18 cellular contexts compared by ENCODE assay signal in genomic region chr2:170778900-170779299, GRCh38. TPM values are rescaled to one million over a fixed set of nuclear protein-coding genes. Genes with fewer than 3 reads are reported as not detected.
DNase-seq lines count a peak whose midpoint lies in the region; ATAC-seq and TF ChIP-seq lines count a peak whose summit lies in the region.
"Had no signal": no experiment of that assay in that cellular context is flagged by ENCODE, and none has a peak within 500 bp of the region (broad histone marks: within the 10 kb centered on the region; RNA-seq: fewer than 3 reads in every experiment).

No MANE protein-coding gene starts in this region.

- H2AFZ ChIP-seq in KMS-11 (ENCODE audit: low read depth) = no peak overlapping the region

- intact Hi-C loops in lower lobe of right lung (cut with DNase I) = no loop called here

- H3K27me3 ChIP-seq in KMS-11 (ENCODE audit: insufficient read depth, low read depth) (no peaks in the 10 kb centered on the region), lower lobe of right lung (ENCODE audit: low read depth) (no peaks in the 10 kb centered on the region)
- H3K27me3 ChIP-seq: BE2C had no signal

- H3K4me3 ChIP-seq in KMS-11 (IDR thresholded peaks at IDR 0.05; ENCODE audit: insufficient read depth, low read depth, low read length) (no peak overlapping the region), lower lobe of right lung (no peak overlapping the region)
- H3K4me3 ChIP-seq: HAP-1 had no signal

- no peak overlapping the region for H3K9ac ChIP-seq in KMS-11

- POLR2A ChIA-PET in GM10248 (lab: Yijun Ruan, JAX) = no interaction called here

- H4K20me1 ChIP-seq in KMS-11 (ENCODE audit: insufficient read depth) = no peaks in the 10 kb centered on the region

- H3K79me2 ChIP-seq in KMS-11 (ENCODE audit: insufficient read depth, low read depth) = no peaks in the 10 kb centered on the region

- CTCF ChIA-PET in GM10248 (lab: Yijun Ruan, JAX) = interaction anchor here (1.1 kb wide), 1 partner anchor 10 kb away, joined by 3 read pairs; no protein-coding TSS in a partner anchor

- H3K4me1 ChIP-seq in KMS-11 (ENCODE audit: low read depth, poor library complexity, severe bottlenecking) (peaks cover 22% of the 10 kb centered on the region), lower lobe of right lung (no peaks in the 10 kb centered on the region)
- H3K4me1 ChIP-seq: BE2C, HAP-1 had no signal

- H3K9me3 ChIP-seq in lower lobe of right lung = no peaks in the 10 kb centered on the region
- H3K9me3 ChIP-seq: BE2C, HAP-1 had no signal

- DNase-seq in NCI-H510A treated with DMSO at 0.1 percent for 48 hours (lab: John Stamatoyannopoulos, UW) (peak; percentile 57), NCI-H510A (lab: John Stamatoyannopoulos, UW) (no peak), lower lobe of right lung (no peak), GM10248 (ENCODE audit: extremely low spot score) (no peak)
- DNase-seq: ACHN; BE2C; C1 segment of cervical spinal cord; CD4-positive, CD25-positive, alpha-beta regulatory T cell; CD8-positive, alpha-beta memory T cell; COR-L47; DMS 273 treated with DMSO at 0.1 percent for 48 hours; DMS79; GDM1 had no signal

- ATAC-seq in lower lobe of right lung (peak; percentile 76 to 84), HG02970 (IDR thresholded peaks at IDR 0.05; ENCODE audit: low FRiP score, unreplicated experiment) (no peak)

- H3K36me3 ChIP-seq in KMS-11 (ENCODE audit: insufficient read depth) (no peaks in the 10 kb centered on the region), lower lobe of right lung (no peaks in the 10 kb centered on the region)
- H3K36me3 ChIP-seq: BE2C, HAP-1 had no signal

- no peak overlapping the region for H3K27ac ChIP-seq in KMS-11
- H3K27ac ChIP-seq in lower lobe of right lung = no peak overlapping the region

- peak overlapping the region; percentile 9; the same call in 1 of the 2 replicates for H3K4me2 ChIP-seq in KMS-11

- TF ChIP-seq CTCF in KMS-11 (conservative IDR thresholded peaks at IDR 0.05; ENCODE audit: low read depth, low read length) (no peak), lower lobe of right lung (IDR thresholded peaks at IDR 0.05) (no peak), GM10248 (IDR thresholded peaks at IDR 0.05; ENCODE audit: control extremely low read depth, extremely low read depth, low read depth, missing control alignments) (no peak)

RNA-seq across cellular contexts. Expression of gene ERICH2, which starts 8.7 kb away (rescaled TPM):
- 8.5 TPM for total RNA-seq in lower lobe of right lung
- total RNA-seq: CD4-positive, CD25-positive, alpha-beta regulatory T cell; CD8-positive, alpha-beta memory T cell; Daoy; HT-29 had no signal

RNA-seq across cellular contexts. Expression of gene GAD1, which starts 37.8 kb away (rescaled TPM):
- total RNA-seq in lower lobe of right lung = not detected
- total RNA-seq: CD4-positive, CD25-positive, alpha-beta regulatory T cell had no signal
